Comparison of ENCODE assay signal across 24 cellular contexts in the genomic region with DNA sequence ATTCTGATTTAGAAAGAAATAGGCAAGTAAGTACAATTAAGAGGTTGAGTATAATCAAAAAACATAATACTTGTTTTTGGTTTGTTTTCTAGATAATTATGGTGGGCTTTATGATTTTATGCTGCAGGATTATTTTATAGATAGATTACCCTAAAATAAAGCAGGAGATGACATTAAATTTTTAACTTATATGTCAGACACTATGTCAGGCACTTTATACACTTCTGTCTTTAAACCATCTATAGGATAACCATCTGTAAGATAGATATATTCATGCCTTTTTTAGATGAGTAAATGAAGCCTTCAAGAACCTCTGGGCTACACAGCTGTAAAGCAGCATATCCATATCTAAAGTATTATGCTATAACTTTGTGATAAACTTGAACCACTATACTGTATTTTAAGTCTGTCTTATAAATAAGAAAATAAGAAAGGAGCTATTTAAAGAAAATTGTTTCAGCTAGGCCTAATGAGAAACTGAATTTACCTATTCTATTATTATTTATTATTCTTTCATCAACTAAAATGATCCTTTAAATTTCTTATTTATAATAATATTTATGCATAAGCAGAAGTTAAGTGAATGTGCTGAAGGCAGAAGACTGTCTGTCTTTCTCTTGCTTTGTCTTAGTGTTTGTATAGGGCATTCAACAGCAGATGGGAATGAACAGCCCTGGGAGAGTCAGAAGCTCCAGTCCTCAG.
A peak's percentile ranks its signal among the peaks of the same experiment; 100 is the strongest.
DNase-seq lines count a peak whose midpoint lies in the region; ATAC-seq, FAIRE-seq and TF ChIP-seq lines count a peak whose summit lies in the region.
"Had no signal": no experiment of that assay in that cellular context is flagged by ENCODE, and none has a peak within 500 bp of the region (broad histone marks: within the 10 kb centered on the region; RNA-seq: fewer than 3 reads in every experiment).

No MANE protein-coding gene starts in this region.

- no peaks in the 10 kb centered on the region for H3K27me3 Mint-ChIP-seq in HFFc6 (ENCODE audit: insufficient read depth)
- peaks cover 19% of the 10 kb centered on the region for H3K27me3 Mint-ChIP-seq in activated T-cell treated with anti-CD3 and anti-CD28 coated beads, Interleukin-2, amount 50 U/mL, for 4 hours (ENCODE audit: low read depth)

- H3K4me3 ChIP-seq in adipocyte (ENCODE audit: low read length) (peak overlapping the region; percentile 45), gastroesophageal sphincter (no peak overlapping the region), skeletal muscle tissue (ENCODE audit: low read length in 3 of 3) (no peak overlapping the region), HAP-1 (no peak overlapping the region)
- H3K4me3 ChIP-seq: BLaER1, neural progenitor cell, tibial nerve had no signal

- TF ChIP-seq CTCF in HFFc6 (IDR thresholded peaks at IDR 0.05) (no peak), gastroesophageal sphincter (IDR thresholded peaks at IDR 0.05) (no peak)

- H3K4me1 ChIP-seq in adipocyte (ENCODE audit: control insufficient read depth, insufficient read depth, low read length) (peaks cover 76% of the 10 kb centered on the region), gastroesophageal sphincter (peaks cover 9 to 59% (median 20%) of the 10 kb centered on the region in 3 donors), skeletal muscle tissue (ENCODE audit: control insufficient read depth in 3 of 3, insufficient read depth in 3 of 3, low read length in 3 of 3) (peaks cover 45 to 55% (median 46%) of the 10 kb centered on the region in 3 donors), HAP-1 (no peaks in the 10 kb centered on the region)
- H3K4me1 ChIP-seq: neural progenitor cell had no signal

- peaks cover 19% of the 10 kb centered on the region for H3K36me3 Mint-ChIP-seq in HFFc6 (ENCODE audit: low read depth)
- H3K36me3 Mint-ChIP-seq in activated T-cell treated with anti-CD3 and anti-CD28 coated beads, Interleukin-2, amount 50 U/mL, for 4 hours (ENCODE audit: insufficient read depth), result no peaks in the 10 kb centered on the region
- H3K36me3 Mint-ChIP-seq: brain, neural progenitor cell had no signal

- no peak for TF ChIP-seq EP300 in gastroesophageal sphincter (IDR thresholded peaks at IDR 0.05)

- H3K27ac ChIP-seq in gastroesophageal sphincter (peak overlapping the region; percentile 3 to 78 (median 56)), skeletal muscle tissue (ENCODE audit: low read depth, low read length) (peak overlapping the region; percentile 63)
- H3K27ac ChIP-seq: BLaER1, neural progenitor cell, tibial nerve, VCaP had no signal

- no peak for ATAC-seq in gastroesophageal sphincter
- no peak for ATAC-seq in activated T-cell treated with anti-CD3 and anti-CD28 coated beads, Interleukin-2, amount 50 U/mL, for 4 hours
- ATAC-seq: sciatic nerve; stimulated activated naive CD8-positive, alpha-beta T cell treated with anti-CD3 and anti-CD28 coated beads, Interleukin-15, amount 100 ng/mL, for 72 hours had no signal

- H3K4me3 Mint-ChIP-seq in HFFc6, result peak overlapping the region; percentile 74
- no peak overlapping the region for H3K4me3 Mint-ChIP-seq in activated T-cell treated with anti-CD3 and anti-CD28 coated beads, Interleukin-2, amount 50 U/mL, for 4 hours
- H3K4me3 Mint-ChIP-seq: brain; neural progenitor cell; stimulated activated naive CD8-positive, alpha-beta T cell treated with anti-CD3 and anti-CD28 coated beads, Interleukin-15, amount 100 ng/mL, for 72 hours; T-helper 2 cell treated with Interferon-gamma antibody and Interleukin-4, amounts not matched to agents 5 μg/mL and 100 μg/mL, for 36 hours had no signal

- peaks cover 93% of the 10 kb centered on the region for H3K4me1 Mint-ChIP-seq in HFFc6 (ENCODE audit: low read depth)
- no peaks in the 10 kb centered on the region for H3K4me1 Mint-ChIP-seq in activated T-cell treated with anti-CD3 and anti-CD28 coated beads, Interleukin-2, amount 50 U/mL, for 4 hours (ENCODE audit: low read depth)
- H3K4me1 Mint-ChIP-seq: neural progenitor cell; stimulated activated naive CD8-positive, alpha-beta T cell treated with anti-CD3 and anti-CD28 coated beads, Interleukin-15, amount 100 ng/mL, for 72 hours had no signal

- H3K27ac Mint-ChIP-seq in HFFc6, result peak overlapping the region; percentile 92
- H3K27ac Mint-ChIP-seq: neural progenitor cell; stimulated activated naive CD8-positive, alpha-beta T cell treated with anti-CD3 and anti-CD28 coated beads, Interleukin-15, amount 100 ng/mL, for 72 hours; T-helper 2 cell treated with Interferon-gamma antibody and Interleukin-4, amounts not matched to agents 5 μg/mL and 100 μg/mL, for 36 hours had no signal

- in situ Hi-C loops in HAP-1 (cut with MboI; ENCODE audit: low sequenced_read_pairs), result loop anchor here (25.0 kb wide), 2 partner anchors 95 to 295 kb away; a partner anchor contains a TSS

- H3K9ac ChIP-seq in adipocyte (ENCODE audit: low read length) (peak overlapping the region; percentile 63), skeletal muscle tissue (ENCODE audit: low read depth in 1 of 3, low read length in 3 of 3) (no peak overlapping the region)
- H3K9ac ChIP-seq: BLaER1, neural progenitor cell had no signal

- H3K27me3 ChIP-seq in adipocyte (replicated peaks; ENCODE audit: control insufficient read depth, insufficient read depth, low read length) (no peaks in the 10 kb centered on the region), gastroesophageal sphincter (no peaks in the 10 kb centered on the region), skeletal muscle tissue (ENCODE audit: control insufficient read depth in 3 of 3, insufficient read depth in 3 of 3, low read length in 3 of 3) (no peaks in the 10 kb centered on the region), HAP-1 (ENCODE audit: low read depth) (peaks cover 11% of the 10 kb centered on the region; the same call in 1 of the 2 replicates)
- H3K27me3 ChIP-seq: BLaER1, neural progenitor cell, tibial nerve had no signal

- no peak for FAIRE-seq in GM12891 (lab: Jason Lieb, UNC)
- FAIRE-seq: G401.6, GM18507 had no signal

- no peaks in the 10 kb centered on the region for H3K9me3 Mint-ChIP-seq in HFFc6
- H3K9me3 Mint-ChIP-seq in activated T-cell treated with anti-CD3 and anti-CD28 coated beads, Interleukin-2, amount 50 U/mL, for 4 hours, result no peaks in the 10 kb centered on the region
- H3K9me3 Mint-ChIP-seq: brain; neural progenitor cell; stimulated activated naive CD8-positive, alpha-beta T cell treated with anti-CD3 and anti-CD28 coated beads, Interleukin-15, amount 100 ng/mL, for 72 hours; T-helper 2 cell treated with Interferon-gamma antibody and Interleukin-4, amounts not matched to agents 5 μg/mL and 100 μg/mL, for 36 hours had no signal

- TF ChIP-seq POLR2A in gastroesophageal sphincter (IDR thresholded peaks at IDR 0.05) (no peak), GM12891 (IDR thresholded peaks at IDR 0.05; ENCODE audit: low read depth, low read length) (no peak)

- no peaks in the 10 kb centered on the region for H3K9me3 ChIP-seq in adipocyte (ENCODE audit: control insufficient read depth, low read length)
- H3K9me3 ChIP-seq in gastroesophageal sphincter, result no peaks in the 10 kb centered on the region
- no peaks in the 10 kb centered on the region for H3K9me3 ChIP-seq in skeletal muscle tissue (ENCODE audit: control insufficient read depth in 3 of 3, low read length in 3 of 3)
- no peaks in the 10 kb centered on the region for H3K9me3 ChIP-seq in HAP-1
- H3K9me3 ChIP-seq: BLaER1, tibial nerve had no signal

- H3K36me3 ChIP-seq in adipocyte (ENCODE audit: control insufficient read depth, insufficient read depth, low read length, severe bottlenecking), result no peaks in the 10 kb centered on the region
- no peaks in the 10 kb centered on the region for H3K36me3 ChIP-seq in gastroesophageal sphincter
- H3K36me3 ChIP-seq in skeletal muscle tissue (ENCODE audit: control insufficient read depth in 3 of 3, insufficient read depth in 3 of 3, low read length in 3 of 3), result peaks cover 0 to 3% (median 0%) of the 10 kb centered on the region in 3 donors
- H3K36me3 ChIP-seq in HAP-1 (replicated peaks), result no peaks in the 10 kb centered on the region
- H3K36me3 ChIP-seq: BLaER1, neural progenitor cell, tibial nerve had no signal

- no peak for DNase-seq in HFFc6
- no peak for DNase-seq in adipocyte (ENCODE audit: low read depth)
- DNase-seq in HAP-1 (ENCODE audit: low spot score in 2 of 2), result no peak
- no peak for DNase-seq in GM12891 (ENCODE audit: insufficient read length, low spot score)
- no peak for DNase-seq in activated T-cell treated with anti-CD3 and anti-CD28 coated beads, Interleukin-2, amount 50 U/mL, for 4 hours
- DNase-seq: activated CD4-positive, alpha-beta T cell treated with anti-CD3 and anti-CD28 coated beads for 4 hours; activated CD8-positive, alpha-beta memory T cell treated with anti-CD3 and anti-CD28 coated beads for 24 hours; activated gamma-delta T cell treated with Interleukin-2 at 50 U/mL for 16 hours; head of caudate nucleus; NCI-H1436; NCI-H748 treated with DMSO at 0.1 percent for 48 hours; posterior cingulate gyrus; stimulated activated naive CD8-positive, alpha-beta T cell treated with anti-CD3 and anti-CD28 coated beads, Interleukin-15, amount 100 ng/mL, for 72 hours had no signal

TF ChIP-seq in GM12891, 5 proteins besides CTCF, POLR2A, EP300 and RAD21:
- TF ChIP-seq TAF1 (IDR thresholded peaks at IDR 0.05; ENCODE audit: low read depth, low read length) (no peak), SPI1 (IDR thresholded peaks at IDR 0.05; ENCODE audit: low read depth, low read length) (no peak), POU2F2 (IDR thresholded peaks at IDR 0.05; ENCODE audit: low read depth, low read length) (no peak), PAX5 (IDR thresholded peaks at IDR 0.05; ENCODE audit: insufficient read depth, low read length, severe bottlenecking) (no peak), POLR2AphosphoS5 (IDR thresholded peaks at IDR 0.05; ENCODE audit: low read depth, low read length) (no peak)
